Comparison of ENCODE assay signal across 20 cellular contexts in genomic region chr5:138275379-138275782, GRCh38. TPM values are rescaled to one million over a fixed set of nuclear protein-coding genes. Genes with fewer than 3 reads are reported as not detected.
DNase-seq lines count a peak whose midpoint lies in the region; ATAC-seq and TF ChIP-seq lines count a peak whose summit lies in the region.
"Had no signal": no experiment of that assay in that cellular context is flagged by ENCODE, and none has a peak within 500 bp of the region (broad histone marks: within the 10 kb centered on the region; RNA-seq: fewer than 3 reads in every experiment).

No MANE protein-coding gene starts in this region.

- H3K4me2 ChIP-seq in mesenchymal stem cell (ENCODE audit: low read length, poor library complexity, severe bottlenecking) = no peak overlapping the region

- H2BK12ac ChIP-seq in mesenchymal stem cell (ENCODE audit: low read length in 2 of 2) = no peak overlapping the region

- ATAC-seq in HG03045 (IDR thresholded peaks at IDR 0.05; ENCODE audit: unreplicated experiment) = no peak
- ATAC-seq in HG03175 (IDR thresholded peaks at IDR 0.05; ENCODE audit: unreplicated experiment) = no peak
- no peak for ATAC-seq in HG03354 (IDR thresholded peaks at IDR 0.05; ENCODE audit: poor library complexity, severe bottlenecking, unreplicated experiment)
- ATAC-seq: naive thymus-derived CD8-positive, alpha-beta T cell; sciatic nerve had no signal

- H3K18ac ChIP-seq in mesenchymal stem cell (ENCODE audit: low read depth in 1 of 2, low read length in 2 of 2) = no peak overlapping the region

- no peak overlapping the region for H3K4ac ChIP-seq in mesenchymal stem cell (ENCODE audit: low read depth in 1 of 2, low read length in 2 of 2)

- no peak overlapping the region for H3K9ac ChIP-seq in mesenchymal stem cell (ENCODE audit: low read length)

- H4K8ac ChIP-seq in mesenchymal stem cell (ENCODE audit: low read length) = no peak overlapping the region

- no peaks in the 10 kb centered on the region for H3K79me1 ChIP-seq in mesenchymal stem cell (replicated peaks; ENCODE audit: low read length, poor library complexity, severe bottlenecking)

- H3K23ac ChIP-seq in mesenchymal stem cell (ENCODE audit: low read length in 2 of 2) = no peak overlapping the region

- TF ChIP-seq CTCF in GM10266 (IDR thresholded peaks at IDR 0.05; ENCODE audit: control insufficient read depth, insufficient read depth, low read depth, missing control alignments) = no peak

- H3K4me3 ChIP-seq in mesenchymal stem cell (ENCODE audit: insufficient read depth in 1 of 2, low read depth in 1 of 2, low read length in 2 of 2) = no peak overlapping the region
- H3K4me3 ChIP-seq: colonic mucosa, HAP-1 had no signal

- H3K9me3 ChIP-seq in mesenchymal stem cell (ENCODE audit: control insufficient read depth, low read length) = no peaks in the 10 kb centered on the region
- H3K9me3 ChIP-seq: colonic mucosa, HAP-1 had no signal

- H2BK5ac ChIP-seq in mesenchymal stem cell (ENCODE audit: low read depth, low read length, poor library complexity, severe bottlenecking) = no peak overlapping the region

- no peak overlapping the region for H2BK120ac ChIP-seq in mesenchymal stem cell (ENCODE audit: low read depth, low read length)

- H3K27me3 ChIP-seq in mesenchymal stem cell (ENCODE audit: control insufficient read depth in 1 of 2, insufficient read depth in 1 of 2, low read length in 2 of 2) = peaks cover 28 to 53% of the 10 kb centered on the region in 2 experiments

- H3K4me1 ChIP-seq in mesenchymal stem cell (ENCODE audit: control insufficient read depth, insufficient read depth, low read depth, low read length) = peaks cover 7% of the 10 kb centered on the region
- H3K4me1 ChIP-seq: colonic mucosa, HAP-1 had no signal

- H2AFZ ChIP-seq in mesenchymal stem cell (ENCODE audit: low read depth, low read length) = no peak overlapping the region

- H3K14ac ChIP-seq in mesenchymal stem cell (ENCODE audit: low read length in 2 of 2) = no peak overlapping the region

- no peak overlapping the region for H4K91ac ChIP-seq in mesenchymal stem cell (ENCODE audit: low read length)

- H2BK15ac ChIP-seq in mesenchymal stem cell (ENCODE audit: low read depth, poor library complexity, severe bottlenecking) = no peak overlapping the region

- no peaks in the 10 kb centered on the region for H3K36me3 ChIP-seq in mesenchymal stem cell (ENCODE audit: control insufficient read depth in 1 of 2, insufficient read depth in 2 of 2, low read depth in 1 of 2, low read length in 2 of 2)
- H3K36me3 ChIP-seq: colonic mucosa, HAP-1 had no signal

- DNase-seq in COLO668 (lab: John Stamatoyannopoulos, UW; ENCODE audit: unreplicated experiment) = peak; percentile 32
- DNase-seq in GM10266 (ENCODE audit: extremely low spot score) = peak; percentile 18
- DNase-seq in NCI-H82 (lab: John Stamatoyannopoulos, UW) = peak; percentile 50
- peak; percentile 9 for DNase-seq in mesenchymal stem cell
- DNase-seq in GOT3 (lab: John Stamatoyannopoulos, UW) = no peak
- DNase-seq: activated CD4-positive, alpha-beta T cell treated with anti-CD3 and anti-CD28 coated beads, Interleukin-2, amount 10 ng/mL, durations not matched to agents 24 days and 14 days; CD4-positive, CD25-positive, alpha-beta regulatory T cell; colonic mucosa; hippocampal formation; MM.1S; naive thymus-derived CD8-positive, alpha-beta T cell; NCI-H446 treated with DMSO at 0.1 percent for 48 hours; stimulated activated CD4-positive, alpha-beta T cell treated with anti-CD3 and anti-CD28 coated beads, Interleukin-4, amount 100 ng/mL, for 4 hours; stimulated activated naive CD4-positive, alpha-beta T cell treated with Interleukin-2 at 50 U/mL for 16 hours; T-helper 2 cell had no signal

- WGBS in mesenchymal stem cell = 10% methylated on average over 2 of the region's 3 CpGs

- H3K27ac ChIP-seq in mesenchymal stem cell (ENCODE audit: low read length, poor library complexity, severe bottlenecking) = no peak overlapping the region
- H3K27ac ChIP-seq: colonic mucosa had no signal

- no peak overlapping the region for H2AK5ac ChIP-seq in mesenchymal stem cell (ENCODE audit: low read length, severe bottlenecking)

RNA-seq across cellular contexts. Expression of gene GFRA3, which starts 1.0 kb away (rescaled TPM):
- not detected for polyA plus RNA-seq in mesenchymal stem cell (2013, experiment 1 of 2)
- polyA plus RNA-seq in mesenchymal stem cell (2013, experiment 2 of 2) = not detected
- polyA plus RNA-seq: CD4-positive, CD25-positive, alpha-beta regulatory T cell; naive thymus-derived CD8-positive, alpha-beta T cell had no signal

RNA-seq across cellular contexts. Expression of gene CDC25C, which starts 56.2 kb away (rescaled TPM):
- 1.3 TPM for polyA plus RNA-seq in mesenchymal stem cell (2013, experiment 1 of 2)
- 1.3 TPM for polyA plus RNA-seq in mesenchymal stem cell (2013, experiment 2 of 2)
- polyA plus RNA-seq: naive thymus-derived CD8-positive, alpha-beta T cell had no signal
